ENCODE assay signal across 2 cellular contexts in genomic region chr2:168702579-168702978, GRCh38.
TF ChIP-seq lines count a peak whose summit lies in the region.

No MANE protein-coding gene starts in this region.

TF ChIP-seq in IMR-90, 13 proteins besides CTCF, POLR2A, EP300 and RAD21 (continued from another document):
- TF ChIP-seq, protein P1, sequence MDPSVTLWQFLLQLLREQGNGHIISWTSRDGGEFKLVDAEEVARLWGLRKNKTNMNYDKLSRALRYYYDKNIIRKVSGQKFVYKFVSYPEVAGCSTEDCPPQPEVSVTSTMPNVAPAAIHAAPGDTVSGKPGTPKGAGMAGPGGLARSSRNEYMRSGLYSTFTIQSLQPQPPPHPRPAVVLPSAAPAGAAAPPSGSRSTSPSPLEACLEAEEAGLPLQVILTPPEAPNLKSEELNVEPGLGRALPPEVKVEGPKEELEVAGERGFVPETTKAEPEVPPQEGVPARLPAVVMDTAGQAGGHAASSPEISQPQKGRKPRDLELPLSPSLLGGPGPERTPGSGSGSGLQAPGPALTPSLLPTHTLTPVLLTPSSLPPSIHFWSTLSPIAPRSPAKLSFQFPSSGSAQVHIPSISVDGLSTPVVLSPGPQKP (IDR thresholded peaks at IDR 0.05; ENCODE audit: borderline replicate concordance, low read depth, low read length): no peak
- TF ChIP-seq RFX5 (IDR thresholded peaks at IDR 0.05; ENCODE audit: low read depth, low read length) (no peak), CHD1 (IDR thresholded peaks at IDR 0.05; ENCODE audit: low read depth, low read length) (no peak), CEBPB (IDR thresholded peaks at IDR 0.05; ENCODE audit: low read depth, low read length) (no peak)

TF ChIP-seq in K562, 482 proteins besides CTCF, POLR2A, EP300 and RAD21 (continued from another document):
- no peak for TF ChIP-seq NUFIP1 (IDR thresholded peaks at IDR 0.05; ENCODE audit: partially characterized antibody)
- no peak for TF ChIP-seq ZNF75A (CRISPR knock-in tag; IDR thresholded peaks at IDR 0.05)
- TF ChIP-seq YY1 (IDR thresholded peaks at IDR 0.05; ENCODE audit: borderline replicate concordance in 1 of 3, control insufficient read depth in 1 of 3, extremely low read depth in 1 of 3, insufficient read depth in 3 of 3, insufficient read length in 1 of 3, insufficient replicate concordance in 2 of 3, low read depth in 1 of 3, low read length in 2 of 3): no peak
- TF ChIP-seq GABPB1 (CRISPR knock-in tag; IDR thresholded peaks at IDR 0.05): no peak
- TF ChIP-seq ZNF316 (IDR thresholded peaks at IDR 0.05): peak; percentile 80
- TF ChIP-seq MAFG (tag; conservative IDR thresholded peaks at IDR 0.05): peak; percentile 45; the same call in 1 of the 2 replicates
- peak; percentile 30; the same call in 1 of the 2 replicates for TF ChIP-seq MAFF (IDR thresholded peaks at IDR 0.05; ENCODE audit: low read length)
- TF ChIP-seq ZNF280B (CRISPR knock-in tag; IDR thresholded peaks at IDR 0.05): no peak
- TF ChIP-seq EHMT2 (IDR thresholded peaks at IDR 0.05): no peak
- TF ChIP-seq SFPQ (IDR thresholded peaks at IDR 0.05; ENCODE audit: low read depth, low read length): no peak
- TF ChIP-seq, protein P2, sequence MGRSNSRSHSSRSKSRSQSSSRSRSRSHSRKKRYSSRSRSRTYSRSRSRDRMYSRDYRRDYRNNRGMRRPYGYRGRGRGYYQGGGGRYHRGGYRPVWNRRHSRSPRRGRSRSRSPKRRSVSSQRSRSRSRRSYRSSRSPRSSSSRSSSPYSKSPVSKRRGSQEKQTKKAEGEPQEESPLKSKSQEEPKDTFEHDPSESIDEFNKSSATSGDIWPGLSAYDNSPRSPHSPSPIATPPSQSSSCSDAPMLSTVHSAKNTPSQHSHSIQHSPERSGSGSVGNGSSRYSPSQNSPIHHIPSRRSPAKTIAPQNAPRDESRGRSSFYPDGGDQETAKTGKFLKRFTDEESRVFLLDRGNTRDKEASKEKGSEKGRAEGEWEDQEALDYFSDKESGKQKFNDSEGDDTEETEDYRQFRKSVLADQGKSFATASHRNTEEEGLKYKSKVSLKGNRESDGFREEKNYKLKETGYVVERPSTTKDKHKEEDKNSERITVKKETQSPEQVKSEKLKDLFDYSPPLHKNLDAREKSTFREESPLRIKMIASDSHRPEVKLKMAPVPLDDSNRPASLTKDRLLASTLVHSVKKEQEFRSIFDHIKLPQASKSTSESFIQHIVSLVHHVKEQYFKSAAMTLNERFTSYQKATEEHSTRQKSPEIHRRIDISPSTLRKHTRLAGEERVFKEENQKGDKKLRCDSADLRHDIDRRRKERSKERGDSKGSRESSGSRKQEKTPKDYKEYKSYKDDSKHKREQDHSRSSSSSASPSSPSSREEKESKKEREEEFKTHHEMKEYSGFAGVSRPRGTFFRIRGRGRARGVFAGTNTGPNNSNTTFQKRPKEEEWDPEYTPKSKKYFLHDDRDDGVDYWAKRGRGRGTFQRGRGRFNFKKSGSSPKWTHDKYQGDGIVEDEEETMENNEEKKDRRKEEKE (IDR thresholded peaks at IDR 0.05; ENCODE audit: borderline replicate concordance in 1 of 2, control insufficient read depth in 1 of 2, low read depth in 2 of 2, low read length in 1 of 2): no peak
